In the genomic region with DNA sequence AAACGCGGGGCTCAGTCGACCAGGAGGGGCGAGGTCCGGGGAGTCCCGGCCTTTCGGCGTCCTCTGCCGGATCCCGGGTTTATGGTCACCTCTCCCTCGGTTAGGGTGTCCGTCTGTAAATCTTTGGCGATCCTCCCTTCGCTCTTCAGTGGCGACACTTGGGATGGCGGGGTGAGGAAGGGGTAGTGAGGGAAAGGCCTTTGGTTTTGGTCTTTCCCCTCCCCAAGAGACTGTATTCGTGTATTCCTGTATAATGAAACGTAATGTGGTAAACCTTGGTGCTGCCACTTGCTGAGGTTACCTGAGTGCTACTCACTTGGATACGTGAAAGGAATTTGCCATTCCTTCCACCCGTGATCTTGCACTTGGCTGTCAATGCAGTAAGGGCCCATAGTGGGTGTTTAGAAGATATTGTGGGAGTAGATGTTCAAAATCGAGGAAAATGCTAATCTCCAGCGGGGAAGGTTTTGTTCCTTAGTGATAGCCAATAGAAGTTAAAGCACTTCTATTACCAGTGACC, we compare ENCODE assay signal across 8 cellular contexts. TPM values are rescaled to one million over a fixed set of nuclear protein-coding genes. Genes with fewer than 3 reads are reported as not detected.
DNase-seq lines count a peak whose midpoint lies in the region; ATAC-seq and TF ChIP-seq lines count a peak whose summit lies in the region.

No MANE protein-coding gene starts in this region.

- H3K36me3 ChIP-seq in CD8-positive, alpha-beta T cell (ENCODE audit: insufficient read depth, low read length): no peaks in the 10 kb centered on the region
- peaks cover 27% of the 10 kb centered on the region for H3K36me3 ChIP-seq in HAP-1 (replicated peaks)

- H3K36me3 Mint-ChIP-seq in CD8-positive, alpha-beta T cell: peaks cover 25% of the 10 kb centered on the region
- H3K36me3 Mint-ChIP-seq in activated CD4-positive, alpha-beta memory T cell treated with anti-CD3 and anti-CD28 coated beads, Interleukin-2, amount 10 ng/mL, durations not matched to agents 7 days and 5 days (ENCODE audit: low read depth): peaks cover 19% of the 10 kb centered on the region

- H3K27me3 ChIP-seq in CD8-positive, alpha-beta T cell (ENCODE audit: insufficient read depth, low read length): no peaks in the 10 kb centered on the region
- H3K27me3 ChIP-seq in HAP-1 (ENCODE audit: low read depth): no peaks in the 10 kb centered on the region

- H3K27ac ChIP-seq in CD8-positive, alpha-beta T cell (ENCODE audit: low read depth, low read length): peak overlapping the region; percentile 88
- H3K27ac ChIP-seq in substantia nigra (ENCODE audit: low read depth, low read length, poor library complexity, severe bottlenecking): peak overlapping the region; percentile 86

- peak overlapping the region; percentile 89 for H3K4me3 ChIP-seq in CD8-positive, alpha-beta T cell (ENCODE audit: low read depth, low read length)
- H3K4me3 ChIP-seq in HAP-1: peak overlapping the region; percentile 69

- H3K9me3 ChIP-seq in CD8-positive, alpha-beta T cell (ENCODE audit: low read length): no peaks in the 10 kb centered on the region
- H3K9me3 ChIP-seq in HAP-1: no peaks in the 10 kb centered on the region

- ATAC-seq in CD8-positive, alpha-beta T cell: peak; percentile 18

- H3K27me3 Mint-ChIP-seq in CD8-positive, alpha-beta T cell (ENCODE audit: low read depth): no peaks in the 10 kb centered on the region
- no peaks in the 10 kb centered on the region for H3K27me3 Mint-ChIP-seq in activated CD4-positive, alpha-beta memory T cell treated with anti-CD3 and anti-CD28 coated beads, Interleukin-2, amount 10 ng/mL, durations not matched to agents 7 days and 5 days

- peak overlapping the region; percentile 99 for H3K27ac Mint-ChIP-seq in CD8-positive, alpha-beta T cell
- peak overlapping the region; percentile 94 for H3K27ac Mint-ChIP-seq in activated CD4-positive, alpha-beta memory T cell treated with anti-CD3 and anti-CD28 coated beads, Interleukin-2, amount 10 ng/mL, durations not matched to agents 7 days and 5 days

- CTCF ChIA-PET in CD8-positive, alpha-beta T cell (lab: Charles Lee): interaction anchor here (0.9 kb wide), 1 partner anchor 132 kb away, joined by 3 read pairs; no protein-coding TSS in a partner anchor
- CTCF ChIA-PET in activated CD4-positive, alpha-beta memory T cell treated with anti-CD3 and anti-CD28 coated beads, Interleukin-2, amount 10 ng/mL, durations not matched to agents 7 days and 5 days (lab: Charles Lee): interaction anchor here (1.8 kb wide), 1 partner anchor 80 kb away, joined by 5 read pairs; no protein-coding TSS in a partner anchor

- POLR2A ChIA-PET in CD8-positive, alpha-beta T cell (lab: Charles Lee): interaction anchor here (0.5 to 1.9 kb wide), 8 partner anchors 81 to 634 kb away, joined by 3 to 12 read pairs (median 4); a partner anchor contains a TSS
- POLR2A ChIA-PET in activated CD4-positive, alpha-beta memory T cell treated with anti-CD3 and anti-CD28 coated beads, Interleukin-2, amount 10 ng/mL, durations not matched to agents 7 days and 5 days (lab: Charles Lee): interaction anchor here (1.0 to 1.9 kb wide), 16 partner anchors 10 to 634 kb away, joined by 3 to 37 read pairs (median 8); a partner anchor contains a TSS

- peaks cover 35% of the 10 kb centered on the region for H3K4me1 ChIP-seq in CD8-positive, alpha-beta T cell (ENCODE audit: insufficient read depth, low read length)
- H3K4me1 ChIP-seq in HAP-1: peaks cover 12% of the 10 kb centered on the region

- no peak for DNase-seq in CD8-positive, alpha-beta T cell
- no peak for DNase-seq in HAP-1 (ENCODE audit: low spot score in 2 of 2)
- no peak for DNase-seq in activated CD4-positive, alpha-beta memory T cell treated with anti-CD3 and anti-CD28 coated beads, Interleukin-2, amount 10 ng/mL, durations not matched to agents 7 days and 5 days
- peak; percentile 50 for DNase-seq in inferior parietal cortex (ENCODE audit: extremely low spot score)
- peak in 1 of 49 donors; percentile 29 for DNase-seq in substantia nigra (lab: John Stamatoyannopoulos, UW)
- no peak for DNase-seq in NCI-H510A treated with DMSO at 0.1 percent for 48 hours (lab: John Stamatoyannopoulos, UW)
- DNase-seq in epidermal melanocyte (ENCODE audit: insufficient read length, low spot score): no peak
- DNase-seq in SIG-M5 treated with dmso at 0.1 percent for 504 hours (lab: John Stamatoyannopoulos, UW; ENCODE audit: unreplicated experiment): no peak

- H3K9me3 Mint-ChIP-seq in CD8-positive, alpha-beta T cell: no peaks in the 10 kb centered on the region
- no peaks in the 10 kb centered on the region for H3K9me3 Mint-ChIP-seq in activated CD4-positive, alpha-beta memory T cell treated with anti-CD3 and anti-CD28 coated beads, Interleukin-2, amount 10 ng/mL, durations not matched to agents 7 days and 5 days

- in situ Hi-C loops in HAP-1 (cut with MboI; ENCODE audit: low sequenced_read_pairs): no loop called here

- H3K4me3 Mint-ChIP-seq in CD8-positive, alpha-beta T cell: peak overlapping the region; percentile 100
- peak overlapping the region; percentile 89 for H3K4me3 Mint-ChIP-seq in activated CD4-positive, alpha-beta memory T cell treated with anti-CD3 and anti-CD28 coated beads, Interleukin-2, amount 10 ng/mL, durations not matched to agents 7 days and 5 days

- peaks cover 47% of the 10 kb centered on the region for H3K4me1 Mint-ChIP-seq in CD8-positive, alpha-beta T cell (ENCODE audit: low read depth)
- peaks cover 49% of the 10 kb centered on the region for H3K4me1 Mint-ChIP-seq in activated CD4-positive, alpha-beta memory T cell treated with anti-CD3 and anti-CD28 coated beads, Interleukin-2, amount 10 ng/mL, durations not matched to agents 7 days and 5 days

- no peak for TF ChIP-seq CTCF in CD8-positive, alpha-beta T cell (IDR thresholded peaks at IDR 0.05)

- intact Hi-C loops in CD8-positive, alpha-beta T cell (cut with DNase I, micrococcal nuclease): loop anchor here (1.0 to 10.0 kb wide), 13 partner anchors 81 to 2004 kb away; a partner anchor contains a TSS

RNA-seq across cellular contexts. Expression of a gene that starts 0.5 kb away (rescaled TPM):
- 10 to 100 TPM; 38.6 to 46.6 TPM for total RNA-seq in CD8-positive, alpha-beta T cell
- total RNA-seq in activated CD4-positive, alpha-beta memory T cell treated with anti-CD3 and anti-CD28 coated beads, Interleukin-2, amount 10 ng/mL, durations not matched to agents 7 days and 5 days: 10 to 100 TPM; 52.0 to 52.9 TPM
